Comparison of ENCODE assay signal across 11 cellular contexts in the genomic region with DNA sequence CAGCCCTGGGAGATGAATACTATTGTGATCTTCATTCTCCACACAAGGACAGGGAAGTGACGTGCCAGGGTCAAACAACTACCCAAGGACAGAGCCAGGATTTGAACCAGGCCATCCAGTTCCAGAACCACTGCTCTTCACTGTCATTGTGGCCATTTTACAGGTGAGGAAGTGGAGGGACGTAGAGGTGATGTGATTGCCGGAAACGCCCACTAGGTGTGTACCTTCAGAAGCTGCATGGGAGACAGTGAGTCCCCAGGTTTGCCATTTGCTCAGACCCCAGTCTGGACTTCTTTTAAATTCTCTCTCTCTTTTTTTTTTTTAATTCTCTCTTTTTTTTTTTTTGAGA.
DNase-seq lines count a peak whose midpoint lies in the region; ATAC-seq and TF ChIP-seq lines count a peak whose summit lies in the region.
"Had no signal": no experiment of that assay in that cellular context is flagged by ENCODE, and none has a peak within 500 bp of the region (broad histone marks: within the 10 kb centered on the region; RNA-seq: fewer than 3 reads in every experiment).

No MANE protein-coding gene starts in this region.

- no peak for TF ChIP-seq POLR2A in Peyer's patch (IDR thresholded peaks at IDR 0.05)

- H3K9me3 ChIP-seq in Peyer's patch (peaks cover 0 to 3% (median 0%) of the 10 kb centered on the region in 4 donors), ectodermal cell (ENCODE audit: control insufficient read depth, low read length) (no peaks in the 10 kb centered on the region), lower lobe of right lung (no peaks in the 10 kb centered on the region), subcutaneous abdominal adipose tissue (ENCODE audit: control insufficient read depth in 5 of 5, low read length in 5 of 5) (no peaks in the 10 kb centered on the region)

- no peaks in the 10 kb centered on the region for H3K27me3 ChIP-seq in Peyer's patch
- H3K27me3 ChIP-seq in ectodermal cell (ENCODE audit: control insufficient read depth, insufficient read depth, low read length, poor library complexity, severe bottlenecking), result no peaks in the 10 kb centered on the region
- no peaks in the 10 kb centered on the region for H3K27me3 ChIP-seq in lower lobe of right lung (ENCODE audit: low read depth)
- no peaks in the 10 kb centered on the region for H3K27me3 ChIP-seq in subcutaneous abdominal adipose tissue (ENCODE audit: control insufficient read depth in 5 of 5, insufficient read depth in 4 of 5, low read length in 5 of 5)

- ATAC-seq in lower lobe of right lung (peak in 1 of 2 donors; percentile 17), GM18519 (IDR thresholded peaks at IDR 0.05; ENCODE audit: low FRiP score, unreplicated experiment) (no peak), GM18873 (IDR thresholded peaks at IDR 0.05; ENCODE audit: low FRiP score, unreplicated experiment) (no peak)
- no peak for ATAC-seq in activated naive CD4-positive, alpha-beta T cell treated with anti-CD3 and anti-CD28 coated beads, Interleukin-2, amount 50 U/mL, for 72 hours

- no peak overlapping the region for H3K27ac Mint-ChIP-seq in activated naive CD4-positive, alpha-beta T cell treated with anti-CD3 and anti-CD28 coated beads, Interleukin-2, amount 50 U/mL, for 72 hours
- H3K27ac Mint-ChIP-seq: activated CD4-positive, alpha-beta T cell treated with anti-CD3 and anti-CD28 coated beads, Interleukin-2, amount 10 ng/mL, durations not matched to agents 24 days and 14 days had no signal

- DNase-seq in Peyer's patch, result no peak
- DNase-seq in lower lobe of right lung, result no peak
- no peak for DNase-seq in activated naive CD4-positive, alpha-beta T cell treated with anti-CD3 and anti-CD28 coated beads, Interleukin-2, amount 50 U/mL, for 72 hours (ENCODE audit: low spot score in 2 of 2)
- no peak for DNase-seq in NCI-H2029 (lab: John Stamatoyannopoulos, UW)
- DNase-seq: activated CD4-positive, alpha-beta T cell treated with anti-CD3 and anti-CD28 coated beads, Interleukin-2, amount 10 ng/mL, durations not matched to agents 24 days and 14 days; COR-L47; NCI-H2081 treated with DMSO at 0.1 percent for 48 hours had no signal

- no peaks in the 10 kb centered on the region for H3K36me3 ChIP-seq in Peyer's patch
- H3K36me3 ChIP-seq in ectodermal cell (ENCODE audit: control insufficient read depth, insufficient read depth, low read length), result no peaks in the 10 kb centered on the region
- H3K36me3 ChIP-seq in lower lobe of right lung, result no peaks in the 10 kb centered on the region
- no peaks in the 10 kb centered on the region for H3K36me3 ChIP-seq in subcutaneous abdominal adipose tissue (ENCODE audit: control insufficient read depth in 5 of 5, insufficient read depth in 5 of 5, low read length in 5 of 5)

- peak overlapping the region in 4 of 5 donors; percentile 45 to 57 (median 56) for H3K9ac ChIP-seq in subcutaneous abdominal adipose tissue (ENCODE audit: low read length in 5 of 5)

- H3K27ac ChIP-seq in Peyer's patch (peak overlapping the region; percentile 32 to 80 (median 58)), ectodermal cell (ENCODE audit: insufficient read depth, low read depth, low read length, poor library complexity, severe bottlenecking) (peak overlapping the region; percentile 26), lower lobe of right lung (peak overlapping the region; percentile 88), subcutaneous abdominal adipose tissue (ENCODE audit: low read depth, low read length) (peak overlapping the region; percentile 94)

- H3K9me3 Mint-ChIP-seq in activated naive CD4-positive, alpha-beta T cell treated with anti-CD3 and anti-CD28 coated beads, Interleukin-2, amount 50 U/mL, for 72 hours, result no peaks in the 10 kb centered on the region
- H3K9me3 Mint-ChIP-seq: activated CD4-positive, alpha-beta T cell treated with anti-CD3 and anti-CD28 coated beads, Interleukin-2, amount 10 ng/mL, durations not matched to agents 24 days and 14 days had no signal

- H3K4me1 ChIP-seq in Peyer's patch (peaks cover 0 to 13% (median 0%) of the 10 kb centered on the region in 4 donors), ectodermal cell (ENCODE audit: control insufficient read depth, insufficient read depth, low read length) (peaks cover 43% of the 10 kb centered on the region), lower lobe of right lung (peaks cover 47% of the 10 kb centered on the region), subcutaneous abdominal adipose tissue (ENCODE audit: control insufficient read depth in 5 of 5, insufficient read depth in 5 of 5, low read length in 5 of 5) (peaks cover 26 to 84% (median 75%) of the 10 kb centered on the region in 5 donors)

- H3K4me3 ChIP-seq in Peyer's patch, result no peak overlapping the region
- no peak overlapping the region for H3K4me3 ChIP-seq in ectodermal cell (ENCODE audit: insufficient read depth, low read depth, low read length)
- H3K4me3 ChIP-seq in lower lobe of right lung, result peak overlapping the region; percentile 37
- H3K4me3 ChIP-seq in subcutaneous abdominal adipose tissue (ENCODE audit: low read depth in 1 of 5, low read length in 5 of 5), result peak overlapping the region; percentile 3 to 46 (median 35)

- TF ChIP-seq CTCF in Peyer's patch (IDR thresholded peaks at IDR 0.05), result no peak
- no peak for TF ChIP-seq CTCF in lower lobe of right lung (IDR thresholded peaks at IDR 0.05)

- 95 to 96% methylated on average over 4 of the region's 4 CpGs for WGBS in ectodermal cell, 2 experiments

- intact Hi-C loops in lower lobe of right lung (cut with DNase I), result no loop called here

- no peaks in the 10 kb centered on the region for H3K36me3 Mint-ChIP-seq in activated naive CD4-positive, alpha-beta T cell treated with anti-CD3 and anti-CD28 coated beads, Interleukin-2, amount 50 U/mL, for 72 hours

Comparison
In these comparisons a context has a peak if more than half of its experiments do, and no peak if none do; other contexts are left out.
1. H3K27ac ChIP-seq: peak in every context shown above with its lines; median percentile 94 in subcutaneous abdominal adipose tissue; 88 in lower lobe of right lung; 58 in Peyer's patch; 26 in ectodermal cell.
2. H3K4me3 ChIP-seq: peak in lower lobe of right lung (single experiment) and subcutaneous abdominal adipose tissue (5 of 5); none in Peyer's patch (0 of 4) and ectodermal cell (single experiment).